Comparison of ENCODE assay signal across 19 cellular contexts in genomic region chr17:65400701-65401100, GRCh38.
DNase-seq lines count a peak whose midpoint lies in the region; ATAC-seq, FAIRE-seq and TF ChIP-seq lines count a peak whose summit lies in the region.
"Had no signal": no experiment of that assay in that cellular context is flagged by ENCODE, and none has a peak within 500 bp of the region (broad histone marks: within the 10 kb centered on the region; RNA-seq: fewer than 3 reads in every experiment).

No MANE protein-coding gene starts in this region.

- TF ChIP-seq EP300 in HepG2 (IDR thresholded peaks at IDR 0.05; ENCODE audit: low read depth in 2 of 2, low read length in 2 of 2) (no peak), HepG2 (CRISPR knock-in tag; IDR thresholded peaks at IDR 0.05; ENCODE audit: borderline replicate concordance) (no peak), K562 (IDR thresholded peaks at IDR 0.05; ENCODE audit: low read length) (no peak)

- no peaks in the 10 kb centered on the region for H3K36me3 ChIP-seq in HepG2 (replicated peaks in 1 of 2; ENCODE audit: control insufficient read depth in 1 of 2, insufficient read depth in 2 of 2, low read length in 2 of 2)
- no peaks in the 10 kb centered on the region for H3K36me3 ChIP-seq in right lobe of liver
- H3K36me3 ChIP-seq in K562 (ENCODE audit: control insufficient read depth, insufficient read depth, low read length) = no peaks in the 10 kb centered on the region
- no peaks in the 10 kb centered on the region for H3K36me3 ChIP-seq in prostate gland
- H3K36me3 ChIP-seq: HAP-1 had no signal

- H3K9ac ChIP-seq in HepG2 (ENCODE audit: insufficient read depth, low read depth, low read length) (no peak overlapping the region), K562 (ENCODE audit: insufficient read depth in 1 of 2, low read depth in 2 of 2, low read length in 2 of 2) (no peak overlapping the region)

- H3K27ac ChIP-seq in HepG2 (ENCODE audit: extremely low read length, insufficient read depth, low read length) (no peak overlapping the region), right lobe of liver (no peak overlapping the region), K562 (ENCODE audit: extremely low read depth, low read depth, low read length) (no peak overlapping the region), prostate gland (no peak overlapping the region)

- DNase-seq in HepG2 (ENCODE audit: low spot score) = no peak
- no peak for DNase-seq in right lobe of liver
- DNase-seq in T-helper 17 cell = no peak
- DNase-seq in K562 (ENCODE audit: extremely low read depth in 1 of 4, low spot score in 3 of 4) = no peak
- DNase-seq in prostate gland (ENCODE audit: low spot score) = no peak
- no peak for DNase-seq in posterior cingulate gyrus
- DNase-seq in D721Med (ENCODE audit: insufficient read length, low spot score) = no peak
- DNase-seq: C1 segment of cervical spinal cord; Caco-2; CD4-positive, alpha-beta memory T cell; DMS 273 treated with DMSO at 0.1 percent for 48 hours; DMS79; EL; GDM1; GOT3 had no signal

- H3K4me2 ChIP-seq in HepG2 (ENCODE audit: low read depth, low read length) (no peak overlapping the region), K562 (ENCODE audit: insufficient read depth, low read length) (no peak overlapping the region)

- TF ChIP-seq CTCF in HepG2 (CRISPR knock-in tag; IDR thresholded peaks at IDR 0.05) (no peak), right lobe of liver (IDR thresholded peaks at IDR 0.05) (no peak), K562 (IDR thresholded peaks at IDR 0.05 in 2 of 3, conservative IDR thresholded peaks at IDR 0.05 in 1 of 3; ENCODE audit: insufficient read depth in 2 of 3, low read depth in 1 of 3, low read length in 3 of 3) (no peak), prostate gland (IDR thresholded peaks at IDR 0.05) (no peak), D721Med (IDR thresholded peaks at IDR 0.05; ENCODE audit: insufficient read depth, missing control alignments) (no peak)

- no peak overlapping the region for H3K4me3 ChIP-seq in HepG2 (replicated peaks in 1 of 3; ENCODE audit: insufficient read depth in 1 of 3, low read depth in 2 of 3, low read length in 3 of 3)
- H3K4me3 ChIP-seq in right lobe of liver = no peak overlapping the region
- H3K4me3 ChIP-seq in K562 = no peak overlapping the region
- H3K4me3 ChIP-seq in prostate gland = no peak overlapping the region
- H3K4me3 ChIP-seq: HAP-1 had no signal

- H2AFZ ChIP-seq in HepG2 (ENCODE audit: low read length) = no peak overlapping the region
- no peak overlapping the region for H2AFZ ChIP-seq in K562 (ENCODE audit: low read depth, low read length)

- no peaks in the 10 kb centered on the region for H3K79me2 ChIP-seq in HepG2 (ENCODE audit: insufficient read depth, low read length)
- no peaks in the 10 kb centered on the region for H3K79me2 ChIP-seq in K562 (ENCODE audit: control insufficient read depth, insufficient read depth, low read length)

- peaks cover 3% of the 10 kb centered on the region for H3K36me3 Mint-ChIP-seq in T-helper 17 cell (ENCODE audit: low read depth)

- BruUV-seq in HepG2 (replicated peaks; lab: Mats Ljungman, UMichigan) (no TSS peak), K562 (replicated peaks; lab: Mats Ljungman, UMichigan) (no TSS peak)

- in situ Hi-C loops in HepG2 (cut with HindIII; ENCODE audit: extremely low pct_ligation_motif_present, low pct_unique_long_range_greater_than_20kb) = no loop called here
- in situ Hi-C loops in K562 (cut with MboI) = no loop called here

- TF ChIP-seq RAD21 in HepG2 (CRISPR knock-in tag; IDR thresholded peaks at IDR 0.05) (no peak), K562 (CRISPR knock-in tag; conservative IDR thresholded peaks at IDR 0.05 in 1 of 2, IDR thresholded peaks at IDR 0.05 in 1 of 2) (no peak)

- H3K9me3 ChIP-seq in HepG2 (ENCODE audit: low read length) (no peaks in the 10 kb centered on the region), right lobe of liver (no peaks in the 10 kb centered on the region), T-helper 17 cell (ENCODE audit: control insufficient read depth, low read length, poor library complexity, severe bottlenecking) (no peaks in the 10 kb centered on the region), K562 (replicated peaks; ENCODE audit: control insufficient read depth, insufficient read depth, low read depth, low read length) (no peaks in the 10 kb centered on the region), prostate gland (no peaks in the 10 kb centered on the region)
- H3K9me3 ChIP-seq: Caco-2, HAP-1 had no signal

- peaks cover 0 to 3% of the 10 kb centered on the region in 2 experiments; a peak in 1 of 5 replicates for H3K27me3 ChIP-seq in HepG2 (ENCODE audit: control insufficient read depth in 1 of 2, insufficient read depth in 2 of 2, low read length in 2 of 2)
- no peaks in the 10 kb centered on the region for H3K27me3 ChIP-seq in right lobe of liver
- peaks cover 0 to 6% of the 10 kb centered on the region in 2 experiments; a peak in 2 of 5 replicates for H3K27me3 ChIP-seq in K562 (ENCODE audit: control insufficient read depth in 2 of 2, insufficient read depth in 2 of 2, low read length in 2 of 2)
- H3K27me3 ChIP-seq in prostate gland (replicated peaks; ENCODE audit: insufficient read depth) = no peaks in the 10 kb centered on the region

- no peak for ATAC-seq in HepG2
- ATAC-seq in right lobe of liver = no peak
- ATAC-seq in T-helper 17 cell = no peak
- no peak for ATAC-seq in K562

- intact Hi-C loops in HepG2 (cut with micrococcal nuclease; ENCODE audit: unreplicated experiment) (no loop called here), right lobe of liver (cut with DNase I) (no loop called here), K562 (cut with micrococcal nuclease) (no loop called here), prostate gland (cut with DNase I) (no loop called here), posterior cingulate gyrus (cut with DNase I) (no loop called here)

- H3K4me3 Mint-ChIP-seq in T-helper 17 cell = no peak overlapping the region
- H3K4me3 Mint-ChIP-seq: CD4-positive, alpha-beta memory T cell had no signal

- H3K4me1 ChIP-seq in HepG2 (ENCODE audit: insufficient read depth, low read length) (no peaks in the 10 kb centered on the region), right lobe of liver (no peaks in the 10 kb centered on the region), K562 (replicated peaks in 1 of 2; ENCODE audit: control insufficient read depth in 2 of 2, insufficient read depth in 2 of 2, low read length in 2 of 2) (no peaks in the 10 kb centered on the region), prostate gland (replicated peaks) (no peaks in the 10 kb centered on the region)
- H3K4me1 ChIP-seq: HAP-1 had no signal

- FAIRE-seq in HepG2 (lab: Jason Lieb, UNC) (no peak), K562 (lab: Jason Lieb, UNC) (no peak), D721Med (lab: Jason Lieb, UNC) (no peak)
- FAIRE-seq: GM12891, GM18507, H54 had no signal

- CTCF ChIA-PET in HepG2 (lab: Yijun Ruan, JAX; ENCODE audit: low intra/inter-chr PET ratio, low total read pairs) (no interaction called here), K562 (lab: Yijun Ruan, JAX; ENCODE audit: low intra/inter-chr PET ratio) (no interaction called here)

- H3K27ac Mint-ChIP-seq in T-helper 17 cell = peak overlapping the region; percentile 72
- H3K27ac Mint-ChIP-seq: CD4-positive, alpha-beta memory T cell had no signal

- 25% methylated on average over 1 of the region's 1 CpG for WGBS in HepG2 (ENCODE audit: low lambda C conversion rate)
- WGBS in right lobe of liver (ENCODE audit: insufficient coverage, low coverage, low lambda C conversion rate, missing lambda C conversion rate) = 80% methylated on average over 1 of the region's 1 CpG
- 0% methylated on average over 1 of the region's 1 CpG for WGBS in K562 (ENCODE audit: insufficient coverage, low coverage, missing lambda C conversion rate)
- WGBS in prostate gland = 97% methylated on average over 1 of the region's 1 CpG

- H3K27me3 Mint-ChIP-seq in T-helper 17 cell = peaks cover 26% of the 10 kb centered on the region

- no peaks in the 10 kb centered on the region for H3K9me1 ChIP-seq in K562 (ENCODE audit: control insufficient read depth, insufficient read depth, low read length)

- H4K20me1 ChIP-seq in HepG2 (ENCODE audit: insufficient read depth, low read length) (no peaks in the 10 kb centered on the region), K562 (replicated peaks; ENCODE audit: control insufficient read depth, insufficient read depth, low read length) (no peaks in the 10 kb centered on the region)

- TF ChIP-seq POLR2A in HepG2 (IDR thresholded peaks at IDR 0.05; ENCODE audit: insufficient read depth in 1 of 2, low read depth in 2 of 2, low read length in 2 of 2) = no peak
- no peak for TF ChIP-seq POLR2A in right lobe of liver (IDR thresholded peaks at IDR 0.05)
- no peak for TF ChIP-seq POLR2A in K562 (conservative IDR thresholded peaks at IDR 0.05)
- TF ChIP-seq POLR2A in prostate gland (IDR thresholded peaks at IDR 0.05) = no peak

- H3K4me1 Mint-ChIP-seq in T-helper 17 cell = peaks cover 4% of the 10 kb centered on the region

- POLR2A ChIA-PET in HepG2 (lab: Yijun Ruan, JAX) = no interaction called here
- POLR2A ChIA-PET in K562 (lab: Yijun Ruan, JAX) = interaction anchor here (1.3 kb wide), 1 partner anchor 40 kb away, joined by 3 read pairs; no protein-coding TSS in a partner anchor

TF ChIP-seq in HepG2, 621 proteins besides CTCF, POLR2A, EP300 and RAD21:
- no peak for TF ChIP-seq PREB (CRISPR knock-in tag; IDR thresholded peaks at IDR 0.05)
- TF ChIP-seq REPIN1 (CRISPR knock-in tag; IDR thresholded peaks at IDR 0.05; ENCODE audit: borderline replicate concordance, low read depth) = no peak
- peak; percentile 17 for TF ChIP-seq HNRNPK (IDR thresholded peaks at IDR 0.05; ENCODE audit: low read depth, low read length, poor library complexity, severe bottlenecking)

TF ChIP-seq in K562, 482 proteins besides CTCF, POLR2A, EP300 and RAD21 (continues in another document):
- TF ChIP-seq, protein P1, sequence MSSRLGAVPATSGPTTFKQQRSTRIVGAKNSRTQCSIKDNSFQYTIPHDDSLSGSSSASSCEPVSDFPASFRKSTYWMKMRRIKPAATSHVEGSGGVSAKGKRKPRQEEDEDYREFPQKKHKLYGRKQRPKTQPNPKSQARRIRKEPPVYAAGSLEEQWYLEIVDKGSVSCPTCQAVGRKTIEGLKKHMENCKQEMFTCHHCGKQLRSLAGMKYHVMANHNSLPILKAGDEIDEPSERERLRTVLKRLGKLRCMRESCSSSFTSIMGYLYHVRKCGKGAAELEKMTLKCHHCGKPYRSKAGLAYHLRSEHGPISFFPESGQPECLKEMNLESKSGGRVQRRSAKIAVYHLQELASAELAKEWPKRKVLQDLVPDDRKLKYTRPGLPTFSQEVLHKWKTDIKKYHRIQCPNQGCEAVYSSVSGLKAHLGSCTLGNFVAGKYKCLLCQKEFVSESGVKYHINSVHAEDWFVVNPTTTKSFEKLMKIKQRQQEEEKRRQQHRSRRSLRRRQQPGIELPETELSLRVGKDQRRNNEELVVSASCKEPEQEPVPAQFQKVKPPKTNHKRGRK (tag; IDR thresholded peaks at IDR 0.05) = peak; percentile 80
